In the genomic region with DNA sequence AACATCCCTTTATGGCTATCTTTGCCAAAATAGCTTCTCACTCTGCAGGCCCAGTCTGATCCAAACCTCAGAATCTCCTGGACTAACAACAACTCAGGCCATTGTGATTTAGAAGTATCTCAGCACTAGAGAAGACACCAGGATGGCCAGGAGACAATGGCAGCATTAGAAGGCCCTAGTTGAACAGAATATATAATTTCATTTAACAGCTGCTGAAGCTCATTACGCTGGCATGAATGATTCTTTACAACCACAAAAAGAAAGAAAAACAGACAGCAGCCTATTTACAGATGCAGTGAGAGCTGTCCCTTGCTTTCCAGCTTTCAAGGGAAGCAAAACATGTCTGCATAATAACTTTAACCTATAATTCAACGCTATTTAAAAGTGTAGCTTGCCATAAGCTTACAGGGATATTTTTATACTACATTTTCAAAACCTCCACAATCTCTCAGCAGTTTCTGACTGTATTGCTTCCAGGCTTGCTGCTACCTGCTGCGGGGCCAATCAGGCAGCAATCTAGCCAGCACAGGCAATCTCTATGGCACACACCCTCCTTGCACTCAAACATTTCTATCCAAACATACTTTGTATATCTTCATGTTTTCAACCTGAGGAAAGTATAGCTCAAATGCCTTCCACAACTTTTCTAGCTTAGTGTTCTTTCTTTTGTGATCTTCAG, we compare ENCODE assay signal across 12 cellular contexts.
DNase-seq lines count a peak whose midpoint lies in the region; ATAC-seq and TF ChIP-seq lines count a peak whose summit lies in the region.
"Had no signal": no experiment of that assay in that cellular context is flagged by ENCODE, and none has a peak within 500 bp of the region (broad histone marks: within the 10 kb centered on the region; RNA-seq: fewer than 3 reads in every experiment).

No MANE protein-coding gene starts in this region.

- peak overlapping the region; percentile 60 for H3K27ac ChIP-seq in psoas muscle

- no peaks in the 10 kb centered on the region for H3K9me3 ChIP-seq in psoas muscle

- no peak overlapping the region for H3K4me3 ChIP-seq in epithelial cell of esophagus (ENCODE audit: low read length)
- no peak overlapping the region for H3K4me3 ChIP-seq in psoas muscle

- peaks cover 0 to 14% of the 10 kb centered on the region in 2 donors for H3K36me3 ChIP-seq in psoas muscle (ENCODE audit: insufficient read depth in 1 of 2, low read depth in 1 of 2)

- 53 to 65% (median 56%) methylated on average over 3 of the region's 3 CpGs for WGBS in psoas muscle, 3 donors

- intact Hi-C loops in psoas muscle (cut with DNase I), result no loop called here

- H3K27me3 ChIP-seq in psoas muscle (ENCODE audit: insufficient read depth in 3 of 3, low read length in 2 of 3), result no peaks in the 10 kb centered on the region

- peak; percentile 1 for ATAC-seq in GM18861 (IDR thresholded peaks at IDR 0.05; ENCODE audit: unreplicated experiment)
- peak; percentile 13 for ATAC-seq in HG03520 (IDR thresholded peaks at IDR 0.05; ENCODE audit: unreplicated experiment)
- no peak for ATAC-seq in psoas muscle

- TF ChIP-seq CTCF in epithelial cell of esophagus (IDR thresholded peaks at IDR 0.05; ENCODE audit: insufficient read depth, low read depth, low read length, missing control alignments) (no peak), psoas muscle (IDR thresholded peaks at IDR 0.05) (no peak), GM10248 (IDR thresholded peaks at IDR 0.05; ENCODE audit: control extremely low read depth, extremely low read depth, low read depth, missing control alignments) (no peak)

- CTCF ChIA-PET in GM10248 (lab: Yijun Ruan, JAX), result interaction anchor here (1.2 to 1.7 kb wide), 3 partner anchors 8 to 110 kb away, joined by 3 to 6 read pairs (median 5); no protein-coding TSS in a partner anchor

- H3K4me1 ChIP-seq in psoas muscle, result peaks cover 73% of the 10 kb centered on the region

- POLR2A ChIA-PET in GM10248 (lab: Yijun Ruan, JAX), result no interaction called here

- DNase-seq in epithelial cell of esophagus (ENCODE audit: low read depth), result peak; percentile 51
- DNase-seq in psoas muscle, result no peak
- no peak for DNase-seq in iPS-NIHi7 (ENCODE audit: extremely low spot score)
- DNase-seq in stimulated activated naive CD4-positive, alpha-beta T cell (lab: John Stamatoyannopoulos, UW), result no peak
- no peak for DNase-seq in GM10248 (ENCODE audit: extremely low spot score)
- DNase-seq in NCI-H2107 (lab: John Stamatoyannopoulos, UW), result no peak
- DNase-seq: activated CD8-positive, alpha-beta T cell treated with anti-CD3 and anti-CD28 coated beads for 36 hours; NCI-H2171 treated with DMSO at 0.1 percent for 48 hours; NK-92 treated with Interleukin-12 subunit alpha and Interleukin-12 subunit beta, amount 100 ng/mL, for 24 hours; substantia nigra had no signal

Comparison
In these comparisons a context has a peak if more than half of its experiments do, and no peak if none do; other contexts are left out.
1. ATAC-seq: peak in GM18861 (single experiment) and HG03520 (single experiment); none in psoas muscle (0 of 4).